ENCODE assay signal across 1 cellular context in the genomic region with DNA sequence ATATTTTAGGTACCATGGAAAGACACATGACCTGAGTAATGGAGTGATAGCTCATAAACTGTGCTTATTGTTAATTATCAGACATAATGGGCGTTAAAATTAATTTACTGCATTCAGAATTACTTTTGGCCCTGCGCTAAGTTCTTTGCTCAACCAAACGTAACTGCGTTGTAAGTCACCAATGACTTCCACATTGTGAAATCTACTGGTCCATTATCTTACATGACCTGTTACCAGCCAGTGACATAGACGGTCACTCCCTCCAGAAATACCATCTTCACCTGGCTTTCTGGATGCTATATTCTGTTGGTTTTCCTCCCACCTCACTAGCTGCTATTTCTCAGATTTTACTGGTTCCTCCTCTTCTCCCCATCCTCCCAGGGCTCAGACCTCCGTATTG.
TF ChIP-seq lines count a peak whose summit lies in the region.

No MANE protein-coding gene starts in this region.

TF ChIP-seq in HepG2, 621 proteins besides CTCF, POLR2A, EP300 and RAD21:
- TF ChIP-seq GFI1 (CRISPR knock-in tag; IDR thresholded peaks at IDR 0.05; ENCODE audit: borderline replicate concordance) (no peak), CEBPB (IDR thresholded peaks at IDR 0.05; ENCODE audit: borderline replicate concordance, low read depth, low read length) (0 out of 2 replicates have a peak, but pooled peaks have one; percentile 14)
